ENCODE assay signal across 1 cellular context in the genomic region with DNA sequence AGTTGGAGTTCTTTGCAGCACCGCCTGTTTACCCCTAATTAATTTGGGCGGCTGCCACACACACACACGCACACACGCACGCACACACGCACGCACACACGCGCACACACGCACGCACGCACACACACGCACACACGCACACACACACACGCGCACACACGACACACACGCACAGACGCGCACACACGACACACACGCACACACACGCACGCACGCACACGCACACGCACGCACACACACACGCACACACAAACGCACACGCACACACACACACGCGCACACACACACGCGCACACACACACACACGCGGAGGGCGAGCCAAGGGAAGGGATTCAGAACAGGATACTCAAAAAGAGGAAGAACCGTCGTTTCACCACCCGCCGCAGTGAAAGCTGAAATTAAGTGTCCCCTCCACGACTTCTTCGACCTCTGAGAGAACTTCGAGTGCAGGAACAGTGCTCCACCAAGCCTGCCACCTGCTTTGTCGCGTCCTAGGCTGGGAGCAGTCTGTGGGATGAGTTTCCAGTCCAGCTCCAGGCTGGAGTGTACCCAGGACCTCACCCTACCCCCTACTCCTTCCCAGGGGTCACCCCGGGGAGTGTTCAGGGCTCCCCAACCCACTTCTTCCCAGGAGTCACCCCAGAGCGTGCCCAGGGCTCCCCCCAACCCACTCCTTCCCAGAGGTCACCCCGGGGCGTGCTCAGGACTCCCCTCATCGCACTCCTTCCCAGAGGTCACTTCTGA.
TF ChIP-seq lines count a peak whose summit lies in the region.

No MANE protein-coding gene starts in this region.

TF ChIP-seq in K562, 482 proteins besides CTCF, POLR2A, EP300 and RAD21 (continued from another document and continues in another):
- TF ChIP-seq AFF1 (IDR thresholded peaks at IDR 0.05; ENCODE audit: low read depth in 1 of 2, partially characterized antibody in 2 of 2): no peak
- no peak for TF ChIP-seq SMARCB1 (IDR thresholded peaks at IDR 0.05; ENCODE audit: insufficient read length, low read depth)
- no peak for TF ChIP-seq MXI1 (IDR thresholded peaks at IDR 0.05; ENCODE audit: low read depth, low read length)
- TF ChIP-seq SIN3B (IDR thresholded peaks at IDR 0.05; ENCODE audit: low read depth): no peak
- no peak for TF ChIP-seq HNRNPUL1 (IDR thresholded peaks at IDR 0.05; ENCODE audit: low read length)
- TF ChIP-seq NFIC (IDR thresholded peaks at IDR 0.05): peak; percentile 26; the same call in 1 of the 2 replicates
- no peak for TF ChIP-seq ZNF785 (CRISPR knock-in tag; IDR thresholded peaks at IDR 0.05)
- TF ChIP-seq SFPQ (IDR thresholded peaks at IDR 0.05; ENCODE audit: low read depth, low read length): no peak
- no peak for TF ChIP-seq SIX5 (IDR thresholded peaks at IDR 0.05; ENCODE audit: borderline replicate concordance in 1 of 2, insufficient read depth in 1 of 2, low read depth in 1 of 2, low read length in 2 of 2)
- TF ChIP-seq PHF21A (IDR thresholded peaks at IDR 0.05; ENCODE audit: borderline replicate concordance, low read depth): no peak
- no peak for TF ChIP-seq SMARCC2 (IDR thresholded peaks at IDR 0.05; ENCODE audit: low read depth)
- no peak for TF ChIP-seq ZNF583 (CRISPR knock-in tag; IDR thresholded peaks at IDR 0.05)
- peak; percentile 57; the same call in 1 of the 2 replicates for TF ChIP-seq SP1 (CRISPR knock-in tag; IDR thresholded peaks at IDR 0.05)
- TF ChIP-seq ZNF23 (CRISPR knock-in tag; IDR thresholded peaks at IDR 0.05): no peak
- no peak for TF ChIP-seq ATF1 (CRISPR knock-in tag; IDR thresholded peaks at IDR 0.05)
- peak; percentile 19; the same call in 1 of the 2 replicates for TF ChIP-seq ATF1 (tag; IDR thresholded peaks at IDR 0.05)
- TF ChIP-seq YBX1 (IDR thresholded peaks at IDR 0.05): no peak
- no peak for TF ChIP-seq TAF15 (IDR thresholded peaks at IDR 0.05; ENCODE audit: low read depth, low read length)
- TF ChIP-seq ZNF444 (CRISPR knock-in tag; IDR thresholded peaks at IDR 0.05): no peak
- no peak for TF ChIP-seq ZNF146 (CRISPR knock-in tag; IDR thresholded peaks at IDR 0.05; ENCODE audit: unreplicated experiment)
- no peak for TF ChIP-seq CBFB (CRISPR knock-in tag; IDR thresholded peaks at IDR 0.05)
- no peak for TF ChIP-seq CHCHD3 (CRISPR knock-in tag; IDR thresholded peaks at IDR 0.05)
- TF ChIP-seq ETV1 (tag; conservative IDR thresholded peaks at IDR 0.05; ENCODE audit: low read depth): no peak
- TF ChIP-seq RB1 (IDR thresholded peaks at IDR 0.05; ENCODE audit: low read depth): no peak
- TF ChIP-seq JUND (IDR thresholded peaks at IDR 0.05; ENCODE audit: borderline replicate concordance, low read depth, low read length): 0 out of 2 replicates have a peak, but pooled peaks have one; percentile 27
- TF ChIP-seq JUND (tag; IDR thresholded peaks at IDR 0.05; ENCODE audit: borderline replicate concordance, low read depth, low read length): peak; percentile 48; the same call in 1 of the 3 replicates
- no peak for TF ChIP-seq SMAD1 (IDR thresholded peaks at IDR 0.05; ENCODE audit: low read depth, low read length, partially characterized antibody)
- no peak for TF ChIP-seq TFE3 (CRISPR knock-in tag; IDR thresholded peaks at IDR 0.05)
- TF ChIP-seq DEAF1 (CRISPR knock-in tag; IDR thresholded peaks at IDR 0.05): no peak
- TF ChIP-seq CSDE1 (IDR thresholded peaks at IDR 0.05): no peak
- TF ChIP-seq ZEB2 (IDR thresholded peaks at IDR 0.05): no peak
- no peak for TF ChIP-seq NCOA1 (IDR thresholded peaks at IDR 0.05; ENCODE audit: low read depth)
- no peak for TF ChIP-seq ZC3H11A (IDR thresholded peaks at IDR 0.05; ENCODE audit: low read depth, low read length)
- no peak for TF ChIP-seq MTA1 (IDR thresholded peaks at IDR 0.05; ENCODE audit: borderline replicate concordance)
- TF ChIP-seq RHOXF2B (CRISPR knock-in tag; conservative IDR thresholded peaks at IDR 0.05): no peak
- TF ChIP-seq COPS2 (conservative IDR thresholded peaks at IDR 0.05): no peak
- TF ChIP-seq SREBF2 (CRISPR knock-in tag; IDR thresholded peaks at IDR 0.05): no peak
- no peak for TF ChIP-seq ZBTB40 (IDR thresholded peaks at IDR 0.05)
- 0 out of 2 replicates have a peak, but pooled peaks have one; percentile 56 for TF ChIP-seq ZBTB40 (CRISPR knock-in tag; IDR thresholded peaks at IDR 0.05)
- no peak for TF ChIP-seq GTF2F1 (IDR thresholded peaks at IDR 0.05; ENCODE audit: low read depth, low read length)
- TF ChIP-seq MBD2 (IDR thresholded peaks at IDR 0.05; ENCODE audit: borderline replicate concordance, low read depth): no peak; the same call in 1 of the 2 replicates
